Comparison of ENCODE assay signal across 17 cellular contexts in the genomic region with DNA sequence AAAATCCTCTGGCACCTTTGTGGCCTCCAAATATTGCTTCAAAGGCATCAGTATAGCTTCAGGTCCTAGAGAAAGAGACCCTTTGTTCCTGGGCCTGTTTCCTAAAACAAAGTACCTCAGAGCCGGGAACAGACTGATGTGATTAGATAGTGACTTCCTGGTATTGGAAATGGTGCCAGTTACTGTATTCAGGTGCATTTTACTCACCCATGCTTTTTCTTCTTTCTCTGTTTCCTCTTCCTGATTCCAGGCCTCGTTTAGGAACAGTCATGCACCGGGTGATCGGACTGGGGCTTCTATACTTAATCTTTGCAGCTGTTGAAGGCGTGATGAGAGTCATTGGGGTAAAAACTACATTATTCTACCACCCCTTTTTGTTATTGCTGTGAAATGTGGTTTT. TPM values are rescaled to one million over a fixed set of nuclear protein-coding genes. Genes with fewer than 3 reads are reported as not detected.
DNase-seq lines count a peak whose midpoint lies in the region; ATAC-seq and TF ChIP-seq lines count a peak whose summit lies in the region.
"Had no signal": no experiment of that assay in that cellular context is flagged by ENCODE, and none has a peak within 500 bp of the region (broad histone marks: within the 10 kb centered on the region; RNA-seq: fewer than 3 reads in every experiment).

No MANE protein-coding gene starts in this region.

- H3K9me3 ChIP-seq in heart left ventricle = no peaks in the 10 kb centered on the region

- CTCF ChIA-PET in Calu3 (lab: Charles Lee) = no interaction called here

- H3K4me3 ChIP-seq in GM23338 (no peak overlapping the region), heart left ventricle (no peak overlapping the region)
- H3K4me3 ChIP-seq: GM12878, GM23248 had no signal

- no peaks in the 10 kb centered on the region for H3K4me1 ChIP-seq in GM23338 (ENCODE audit: insufficient read depth)
- peaks cover 0 to 11% (median 0%) of the 10 kb centered on the region in 12 donors for H3K4me1 ChIP-seq in heart left ventricle

- H3K4me2 ChIP-seq in GM23338 = no peak overlapping the region

- H3K9me2 ChIP-seq in GM23338 (ENCODE audit: insufficient read depth) = no peaks in the 10 kb centered on the region

- H3K36me3 Mint-ChIP-seq in Calu3 (ENCODE audit: insufficient read depth, unreplicated experiment) (peaks cover 41% of the 10 kb centered on the region), GM23338 (ENCODE audit: low read depth) (peaks cover 9% of the 10 kb centered on the region), endothelial cell (ENCODE audit: low read depth, unreplicated experiment) (peaks cover 65% of the 10 kb centered on the region)
- peaks cover 54% of the 10 kb centered on the region for H3K36me3 Mint-ChIP-seq in effector memory CD8-positive, alpha-beta T cell (ENCODE audit: insufficient read depth)

- peaks cover 21% of the 10 kb centered on the region for H3K4me1 Mint-ChIP-seq in Calu3 (ENCODE audit: low read depth, unreplicated experiment)
- H3K4me1 Mint-ChIP-seq in GM23338 = no peaks in the 10 kb centered on the region
- H3K4me1 Mint-ChIP-seq in endothelial cell (ENCODE audit: unreplicated experiment) = peaks cover 28% of the 10 kb centered on the region
- H3K4me1 Mint-ChIP-seq in effector memory CD8-positive, alpha-beta T cell (ENCODE audit: low read depth in 2 of 2) = peaks cover 2 to 21% of the 10 kb centered on the region in 2 donors
- H3K4me1 Mint-ChIP-seq: H9 had no signal

- H3K4me3 Mint-ChIP-seq in Calu3 (ENCODE audit: low read depth, unreplicated experiment) (no peak overlapping the region), GM23338 (no peak overlapping the region), endothelial cell (ENCODE audit: unreplicated experiment) (peak overlapping the region; percentile 79)
- H3K4me3 Mint-ChIP-seq in effector memory CD8-positive, alpha-beta T cell = no peak overlapping the region
- H3K4me3 Mint-ChIP-seq: CD4-positive, alpha-beta memory T cell; H9 had no signal

- intact Hi-C loops in Calu3 (cut with micrococcal nuclease; ENCODE audit: unreplicated experiment) = no loop called here
- intact Hi-C loops in heart left ventricle (cut with DNase I) = no loop called here

- no peaks in the 10 kb centered on the region for H3K79me2 ChIP-seq in GM23338 (replicated peaks; ENCODE audit: insufficient read depth)

- H3K9me3 Mint-ChIP-seq in Calu3 (ENCODE audit: low read depth, unreplicated experiment) (no peaks in the 10 kb centered on the region), GM23338 (no peaks in the 10 kb centered on the region; the same call in 2 of the 3 replicates), endothelial cell (ENCODE audit: unreplicated experiment) (no peaks in the 10 kb centered on the region)
- no peaks in the 10 kb centered on the region for H3K9me3 Mint-ChIP-seq in effector memory CD8-positive, alpha-beta T cell
- H3K9me3 Mint-ChIP-seq: CD4-positive, alpha-beta memory T cell; H9 had no signal

- H2AFZ ChIP-seq in GM23338 = no peak overlapping the region
- H2AFZ ChIP-seq: GM23248 had no signal

- peak overlapping the region; percentile 29 for H3K27ac Mint-ChIP-seq in Calu3 (ENCODE audit: unreplicated experiment)
- no peak overlapping the region for H3K27ac Mint-ChIP-seq in GM23338
- peak overlapping the region; percentile 79 for H3K27ac Mint-ChIP-seq in endothelial cell (ENCODE audit: unreplicated experiment)
- H3K27ac Mint-ChIP-seq in effector memory CD8-positive, alpha-beta T cell = peak overlapping the region in 1 of 2 donors; percentile 30
- H3K27ac Mint-ChIP-seq: H9 had no signal

- TF ChIP-seq POLR2A in heart left ventricle (IDR thresholded peaks at IDR 0.05) = no peak

- DNase-seq in Calu3 (no peak), GM23338 (ENCODE audit: low spot score) (no peak), endothelial cell (ENCODE audit: low spot score) (no peak), heart left ventricle (no peak), inferior parietal cortex (ENCODE audit: extremely low spot score) (no peak)
- DNase-seq in effector memory CD8-positive, alpha-beta T cell = no peak
- DNase-seq: C1 segment of cervical spinal cord; CD4-positive, alpha-beta memory T cell; COR-L47; DMS79; EL; GDM1; GM23248; H9 had no signal

- H3K36me3 ChIP-seq in GM23338 (ENCODE audit: insufficient read depth) (no peaks in the 10 kb centered on the region), heart left ventricle (peaks cover 0 to 94% (median 72%) of the 10 kb centered on the region in 9 donors)

- no TSS peak for BruUV-seq in Calu3 (replicated peaks; lab: Mats Ljungman, UMichigan)

- H4K20me1 ChIP-seq in GM23338 (replicated peaks; ENCODE audit: insufficient read depth) = no peaks in the 10 kb centered on the region

- ATAC-seq in GM23338 (no peak), heart left ventricle (no peak)
- no peak for ATAC-seq in effector memory CD8-positive, alpha-beta T cell (replicated peaks)
- ATAC-seq: GM12878, HCT116 had no signal

- H3K27ac ChIP-seq in GM23338 (ENCODE audit: low read depth) (0 out of 2 replicates have a peak overlapping the region, but pooled peaks have one; percentile 32), heart left ventricle (no peak overlapping the region)
- H3K27ac ChIP-seq: GM23248 had no signal

- no peaks in the 10 kb centered on the region for H3K27me3 Mint-ChIP-seq in Calu3 (ENCODE audit: unreplicated experiment)
- H3K27me3 Mint-ChIP-seq in GM23338 (ENCODE audit: insufficient read depth, low read depth, poor library complexity) = no peaks in the 10 kb centered on the region
- H3K27me3 Mint-ChIP-seq in endothelial cell (ENCODE audit: unreplicated experiment) = peaks cover 4% of the 10 kb centered on the region
- no peaks in the 10 kb centered on the region for H3K27me3 Mint-ChIP-seq in effector memory CD8-positive, alpha-beta T cell
- H3K27me3 Mint-ChIP-seq: CD4-positive, alpha-beta memory T cell had no signal

- no peak for TF ChIP-seq CTCF in Calu3 (IDR thresholded peaks at IDR 0.05; ENCODE audit: unreplicated experiment)
- TF ChIP-seq CTCF in GM23338 (conservative IDR thresholded peaks at IDR 0.05; ENCODE audit: low read depth in 2 of 2) = no peak
- TF ChIP-seq CTCF in endothelial cell (IDR thresholded peaks at IDR 0.05; ENCODE audit: unreplicated experiment) = no peak
- no peak for TF ChIP-seq CTCF in heart left ventricle (IDR thresholded peaks at IDR 0.05)

- WGBS in heart left ventricle, 4 donors = 78 to 88% (median 80%) methylated on average over 5 of the region's 5 CpGs

- H3F3A ChIP-seq in GM23338 (replicated peaks; ENCODE audit: low read depth) = no peaks in the 10 kb centered on the region

- H3K27me3 ChIP-seq in GM23338 (ENCODE audit: insufficient read depth) (no peaks in the 10 kb centered on the region), heart left ventricle (no peaks in the 10 kb centered on the region)

TF ChIP-seq in GM23338, 12 proteins besides CTCF, POLR2A, EP300 and RAD21 (continues in another document):
- TF ChIP-seq NANOG (IDR thresholded peaks at IDR 0.05; ENCODE audit: borderline replicate concordance) (no peak), EZH2phosphoT487 (IDR thresholded peaks at IDR 0.05; ENCODE audit: unreplicated experiment) (no peak), EZH2 (IDR thresholded peaks at IDR 0.05; ENCODE audit: low read depth, unreplicated experiment) (no peak), CREB1 (CRISPR knock-in tag; IDR thresholded peaks at IDR 0.05; ENCODE audit: low read depth) (no peak), STAT1 (IDR thresholded peaks at IDR 0.05; ENCODE audit: unreplicated experiment) (no peak), POLR2AphosphoS5 (IDR thresholded peaks at IDR 0.05; ENCODE audit: low read depth) (no peak), ZNF331 (CRISPR knock-in tag; IDR thresholded peaks at IDR 0.05; ENCODE audit: low read depth) (no peak), JUNB (IDR thresholded peaks at IDR 0.05; ENCODE audit: unreplicated experiment) (no peak)
- TF ChIP-seq, protein P1, sequence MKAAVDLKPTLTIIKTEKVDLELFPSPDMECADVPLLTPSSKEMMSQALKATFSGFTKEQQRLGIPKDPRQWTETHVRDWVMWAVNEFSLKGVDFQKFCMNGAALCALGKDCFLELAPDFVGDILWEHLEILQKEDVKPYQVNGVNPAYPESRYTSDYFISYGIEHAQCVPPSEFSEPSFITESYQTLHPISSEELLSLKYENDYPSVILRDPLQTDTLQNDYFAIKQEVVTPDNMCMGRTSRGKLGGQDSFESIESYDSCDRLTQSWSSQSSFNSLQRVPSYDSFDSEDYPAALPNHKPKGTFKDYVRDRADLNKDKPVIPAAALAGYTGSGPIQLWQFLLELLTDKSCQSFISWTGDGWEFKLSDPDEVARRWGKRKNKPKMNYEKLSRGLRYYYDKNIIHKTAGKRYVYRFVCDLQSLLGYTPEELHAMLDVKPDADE (IDR thresholded peaks at IDR 0.05) = no peak

RNA-seq across cellular contexts. Expression of gene TMEM87B, which starts 34.3 kb away (rescaled TPM):
- 35.0 and 37.0 TPM in 2 replicates for total RNA-seq in Calu3 (2022)
- total RNA-seq in GM23338 (2014; rRNA removed; shearing (Covaris generic)) = 15.4 and 25.0 TPM in 2 replicates
- 5.1 and 7.0 TPM in 2 replicates for polyA plus RNA-seq in GM23338 (2016; fragmentation: Nextera tagmentation; extraction: Ambion mirVana)
- total RNA-seq in endothelial cell (ENCODE audit: unreplicated experiment) = 22.6 TPM
- total RNA-seq in heart left ventricle = 10 to 100 TPM in 2 of 9 donors, 1 to 10 TPM in 7; 4.8 to 18.5 (median 7.9) TPM
- polyA plus RNA-seq in heart left ventricle = 1 to 10 TPM; 3.1 to 6.1 TPM

RNA-seq across cellular contexts. Expression of gene FBLN7, which starts 48.8 kb away (rescaled TPM):
- total RNA-seq in Calu3 (2022) (0.27 and 0.73 TPM in 2 replicates), endothelial cell (ENCODE audit: unreplicated experiment) (0.36 TPM), heart left ventricle (1 to 10 TPM in 3 of 9 donors, under 1 TPM in 5, not detected in 1; 0.35 to 2.9 (median 0.74) TPM)
- total RNA-seq in GM23338 (2014; rRNA removed; shearing (Covaris generic)) = 1.4 TPM in 1 of 2 replicates, not detected in the other
- polyA plus RNA-seq in GM23338 (2016; fragmentation: Nextera tagmentation; extraction: Ambion mirVana) (0.14 and 0.16 TPM in 2 replicates), heart left ventricle (under 1 TPM; 0.23 to 0.44 TPM)
- total RNA-seq: H4 had no signal
